ENCODE assay signal across 26 cellular contexts in genomic region chr6:133034509-133035206, GRCh38.
DNase-seq lines count a peak whose midpoint lies in the region; ATAC-seq and TF ChIP-seq lines count a peak whose summit lies in the region.
"Had no signal": no experiment of that assay in that cellular context is flagged by ENCODE, and none has a peak within 500 bp of the region (broad histone marks: within the 10 kb centered on the region; RNA-seq: fewer than 3 reads in every experiment).

No MANE protein-coding gene starts in this region.

- no peak for TF ChIP-seq CTCF in left lung (IDR thresholded peaks at IDR 0.05)

- no peaks in the 10 kb centered on the region for H3K36me3 ChIP-seq in left lung
- H3K36me3 ChIP-seq: BE2C, SJSA1 had no signal

- no peaks in the 10 kb centered on the region for H3K27me3 Mint-ChIP-seq in activated CD4-positive, alpha-beta T cell treated with anti-CD3 and anti-CD28 coated beads, Interleukin-2, amount 10 ng/mL, durations not matched to agents 24 days and 14 days
- no peaks in the 10 kb centered on the region for H3K27me3 Mint-ChIP-seq in activated T-helper 2 cell treated with anti-CD3 and anti-CD28 coated beads, Interferon-gamma antibody, Interleukin-2, Interleukin-4, amounts not matched to agents 10 μg/mL and 5 μg/mL and 100 μg/mL, durations not matched to agents 14 hours and 24 hours and 36 hours (ENCODE audit: low read depth)
- H3K27me3 Mint-ChIP-seq: CD8-positive, alpha-beta memory T cell had no signal

- no peak overlapping the region for H3K4me3 Mint-ChIP-seq in activated CD4-positive, alpha-beta T cell treated with anti-CD3 and anti-CD28 coated beads, Interleukin-2, amount 10 ng/mL, durations not matched to agents 24 days and 14 days
- H3K4me3 Mint-ChIP-seq in activated T-helper 2 cell treated with anti-CD3 and anti-CD28 coated beads, Interferon-gamma antibody, Interleukin-2, Interleukin-4, amounts not matched to agents 10 μg/mL and 5 μg/mL and 100 μg/mL, durations not matched to agents 14 hours and 24 hours and 36 hours (ENCODE audit: low read depth): no peak overlapping the region
- H3K4me3 Mint-ChIP-seq: CD14-positive monocyte; CD8-positive, alpha-beta memory T cell had no signal

- no peaks in the 10 kb centered on the region for H3K4me1 ChIP-seq in left lung
- H3K4me1 ChIP-seq: SJSA1 had no signal

- no peak overlapping the region for H3K4me3 ChIP-seq in left lung
- H3K4me3 ChIP-seq: K562, SJSA1 had no signal

- no peaks in the 10 kb centered on the region for H3K4me1 Mint-ChIP-seq in activated CD4-positive, alpha-beta T cell treated with anti-CD3 and anti-CD28 coated beads, Interleukin-2, amount 10 ng/mL, durations not matched to agents 24 days and 14 days
- H3K4me1 Mint-ChIP-seq in activated T-helper 2 cell treated with anti-CD3 and anti-CD28 coated beads, Interferon-gamma antibody, Interleukin-2, Interleukin-4, amounts not matched to agents 10 μg/mL and 5 μg/mL and 100 μg/mL, durations not matched to agents 14 hours and 24 hours and 36 hours (ENCODE audit: low read depth): no peaks in the 10 kb centered on the region
- H3K4me1 Mint-ChIP-seq: CD14-positive monocyte; CD8-positive, alpha-beta memory T cell had no signal

- no peaks in the 10 kb centered on the region for H3K36me3 Mint-ChIP-seq in activated CD4-positive, alpha-beta T cell treated with anti-CD3 and anti-CD28 coated beads, Interleukin-2, amount 10 ng/mL, durations not matched to agents 24 days and 14 days (ENCODE audit: low read depth)
- H3K36me3 Mint-ChIP-seq in activated T-helper 2 cell treated with anti-CD3 and anti-CD28 coated beads, Interferon-gamma antibody, Interleukin-2, Interleukin-4, amounts not matched to agents 10 μg/mL and 5 μg/mL and 100 μg/mL, durations not matched to agents 14 hours and 24 hours and 36 hours (ENCODE audit: low read depth): no peaks in the 10 kb centered on the region
- H3K36me3 Mint-ChIP-seq: CD14-positive monocyte; CD8-positive, alpha-beta memory T cell had no signal

- peak; percentile 12 for DNase-seq in activated CD4-positive, alpha-beta T cell treated with anti-CD3 and anti-CD28 coated beads, Interleukin-2, amount 10 ng/mL, durations not matched to agents 24 days and 14 days
- DNase-seq in activated CD4-positive, alpha-beta T cell treated with anti-CD3 and anti-CD28 coated beads, Interleukin-2, amount 50 U/mL, for 4 hours: no peak
- DNase-seq in NCI-H748 treated with DMSO at 0.1 percent for 48 hours (lab: John Stamatoyannopoulos, UW) (peak; percentile 60), left lung (no peak), NCI-H1436 treated with DMSO at 0.1 percent for 48 hours (lab: John Stamatoyannopoulos, UW) (no peak), left cardiac atrium (no peak)
- DNase-seq in activated T-helper 2 cell treated with anti-CD3 and anti-CD28 coated beads, Interferon-gamma antibody, Interleukin-2, Interleukin-4, amounts not matched to agents 10 μg/mL and 5 μg/mL and 100 μg/mL, durations not matched to agents 14 hours and 24 hours and 36 hours (ENCODE audit: low spot score): no peak
- DNase-seq: ACHN; BE2C; CD8-positive, alpha-beta memory T cell; DMS 273 treated with DMSO at 0.1 percent for 48 hours; DND-41; Kasumi-1; NCI-H1092 treated with DMSO at 0.1 percent for 48 hours; NCI-H1694; NCI-H2171; NCI-H226; NCI-H510A; NCI-H82; Right ventricle myocardium superior; RPMI8226 had no signal

- H3K27ac ChIP-seq in left lung: no peak overlapping the region
- H3K27ac ChIP-seq: 22Rv1, SJSA1 had no signal

- ATAC-seq in left lung: peak; percentile 45
- no peak for ATAC-seq in left cardiac atrium
- ATAC-seq: HCT116, K562 had no signal

- H3K9me3 ChIP-seq in left lung: no peaks in the 10 kb centered on the region
- H3K9me3 ChIP-seq: BE2C, SJSA1 had no signal

- no peak overlapping the region for H3K27ac Mint-ChIP-seq in activated CD4-positive, alpha-beta T cell treated with anti-CD3 and anti-CD28 coated beads, Interleukin-2, amount 10 ng/mL, durations not matched to agents 24 days and 14 days
- H3K27ac Mint-ChIP-seq in activated T-helper 2 cell treated with anti-CD3 and anti-CD28 coated beads, Interferon-gamma antibody, Interleukin-2, Interleukin-4, amounts not matched to agents 10 μg/mL and 5 μg/mL and 100 μg/mL, durations not matched to agents 14 hours and 24 hours and 36 hours: no peak overlapping the region
- H3K27ac Mint-ChIP-seq: CD14-positive monocyte; CD8-positive, alpha-beta memory T cell had no signal

- H3K9me3 Mint-ChIP-seq in activated CD4-positive, alpha-beta T cell treated with anti-CD3 and anti-CD28 coated beads, Interleukin-2, amount 10 ng/mL, durations not matched to agents 24 days and 14 days: no peaks in the 10 kb centered on the region
- H3K9me3 Mint-ChIP-seq in activated T-helper 2 cell treated with anti-CD3 and anti-CD28 coated beads, Interferon-gamma antibody, Interleukin-2, Interleukin-4, amounts not matched to agents 10 μg/mL and 5 μg/mL and 100 μg/mL, durations not matched to agents 14 hours and 24 hours and 36 hours: no peaks in the 10 kb centered on the region
- H3K9me3 Mint-ChIP-seq: CD8-positive, alpha-beta memory T cell had no signal

- intact Hi-C loops in activated CD4-positive, alpha-beta T cell treated with anti-CD3 and anti-CD28 coated beads, Interleukin-2, amount 10 ng/mL, durations not matched to agents 24 days and 14 days (cut with micrococcal nuclease): no loop called here
- intact Hi-C loops in left lung (cut with DNase I): no loop called here
- intact Hi-C loops in activated T-helper 2 cell treated with anti-CD3 and anti-CD28 coated beads, Interferon-gamma antibody, Interleukin-2, Interleukin-4, amounts not matched to agents 10 μg/mL and 5 μg/mL and 100 μg/mL, durations not matched to agents 14 hours and 24 hours and 36 hours (cut with micrococcal nuclease): no loop called here
- intact Hi-C loops in left cardiac atrium (cut with DNase I): no loop called here

- no peaks in the 10 kb centered on the region for H3K27me3 ChIP-seq in left lung
- H3K27me3 ChIP-seq: BE2C, SJSA1 had no signal

Comparison
In these comparisons a context has a peak if more than half of its experiments do, and no peak if none do; other contexts are left out.
1. DNase-seq: peak in activated CD4-positive, alpha-beta T cell treated with anti-CD3 and anti-CD28 coated beads, Interleukin-2, amount 10 ng/mL, durations not matched to agents 24 days and 14 days (single experiment) and NCI-H748 treated with DMSO at 0.1 percent for 48 hours (single experiment); none in activated CD4-positive, alpha-beta T cell treated with anti-CD3 and anti-CD28 coated beads, Interleukin-2, amount 50 U/mL, for 4 hours (0 of 2), left lung (0 of 2), NCI-H1436 treated with DMSO at 0.1 percent for 48 hours (single experiment), activated T-helper 2 cell treated with anti-CD3 and anti-CD28 coated beads, Interferon-gamma antibody, Interleukin-2, Interleukin-4, amounts not matched to agents 10 μg/mL and 5 μg/mL and 100 μg/mL, durations not matched to agents 14 hours and 24 hours and 36 hours (single experiment) and left cardiac atrium (single experiment).